In genomic region chr1:182718311-182718710, GRCh38 we compare ENCODE assay signal across 18 cellular contexts. TPM values are rescaled to one million over a fixed set of nuclear protein-coding genes. Genes with fewer than 3 reads are reported as not detected.
DNase-seq lines count a peak whose midpoint lies in the region; ATAC-seq and TF ChIP-seq lines count a peak whose summit lies in the region.
"Had no signal": no experiment of that assay in that cellular context is flagged by ENCODE, and none has a peak within 500 bp of the region (broad histone marks: within the 10 kb centered on the region; RNA-seq: fewer than 3 reads in every experiment).

No MANE protein-coding gene starts in this region.

- no peak overlapping the region for H3K4me2 ChIP-seq in PC-3 (ENCODE audit: low read length)

- peaks cover 38% of the 10 kb centered on the region for H3K4me1 Mint-ChIP-seq in activated CD4-positive, alpha-beta memory T cell treated with anti-CD3 and anti-CD28 coated beads for 36 hours (ENCODE audit: low read depth)
- peaks cover 14% of the 10 kb centered on the region for H3K4me1 Mint-ChIP-seq in activated CD4-positive, alpha-beta memory T cell treated with anti-CD3 and anti-CD28 coated beads, Interleukin-2, amount 10 ng/mL, durations not matched to agents 7 days and 5 days
- H3K4me1 Mint-ChIP-seq in stimulated activated effector memory CD8-positive, alpha-beta T cell treated with anti-CD3 and anti-CD28 coated beads, Interleukin-12 subunit alpha, Interleukin-12 subunit beta, amount 100 ng/mL, for 72 hours, result peaks cover 30% of the 10 kb centered on the region
- H3K4me1 Mint-ChIP-seq in endothelial cell (ENCODE audit: unreplicated experiment), result no peaks in the 10 kb centered on the region

- no peak overlapping the region for H3K27ac ChIP-seq in PC-3 (ENCODE audit: low read length)
- H3K27ac ChIP-seq: coronary artery, parathyroid adenoma had no signal

- CTCF ChIA-PET in activated CD4-positive, alpha-beta memory T cell treated with anti-CD3 and anti-CD28 coated beads for 36 hours (lab: Charles Lee), result interaction anchor here (1.7 to 2.6 kb wide), 2 partner anchors 90 to 123 kb away, joined by 4 to 10 read pairs; no protein-coding TSS in a partner anchor
- CTCF ChIA-PET in activated CD4-positive, alpha-beta memory T cell treated with anti-CD3 and anti-CD28 coated beads, Interleukin-2, amount 10 ng/mL, durations not matched to agents 7 days and 5 days (lab: Charles Lee), result interaction anchor here (0.6 kb wide), 1 partner anchor 68 kb away, joined by 5 read pairs; no protein-coding TSS in a partner anchor
- CTCF ChIA-PET in PC-3 (lab: Charles Lee), result no interaction called here

- no peaks in the 10 kb centered on the region for H3K9me3 ChIP-seq in PC-3 (ENCODE audit: low read length)

- H3F3A ChIP-seq in PC-3 (ENCODE audit: low read length, unreplicated experiment), result no peaks in the 10 kb centered on the region

- ATAC-seq in GM18907 (IDR thresholded peaks at IDR 0.05; ENCODE audit: unreplicated experiment), result peak; percentile 38
- no peak; the same call in 1 of the 2 replicates for ATAC-seq in PC-3
- ATAC-seq in stimulated activated effector memory CD8-positive, alpha-beta T cell treated with anti-CD3 and anti-CD28 coated beads, Interleukin-12 subunit alpha, Interleukin-12 subunit beta, amount 100 ng/mL, for 72 hours, result peak; percentile 57
- ATAC-seq: Right ventricle myocardium inferior had no signal

- H3K9me2 ChIP-seq in PC-3 (replicated peaks; ENCODE audit: low read length), result no peaks in the 10 kb centered on the region

- no peak overlapping the region for H2AFZ ChIP-seq in PC-3 (ENCODE audit: low read length)
- H2AFZ ChIP-seq: parathyroid adenoma had no signal

- peak; percentile 40 for DNase-seq in activated CD4-positive, alpha-beta memory T cell treated with anti-CD3 and anti-CD28 coated beads for 36 hours
- no peak for DNase-seq in activated CD4-positive, alpha-beta memory T cell treated with anti-CD3 and anti-CD28 coated beads, Interleukin-2, amount 10 ng/mL, durations not matched to agents 7 days and 5 days
- DNase-seq in PC-3, result no peak
- no peak for DNase-seq in stimulated activated effector memory CD8-positive, alpha-beta T cell treated with anti-CD3 and anti-CD28 coated beads, Interleukin-12 subunit alpha, Interleukin-12 subunit beta, amount 100 ng/mL, for 72 hours (ENCODE audit: low spot score in 2 of 2)
- no peak for DNase-seq in inferior parietal cortex (ENCODE audit: extremely low spot score)
- no peak for DNase-seq in endothelial cell (ENCODE audit: low spot score)
- no peak for DNase-seq in NCI-H1417 treated with DMSO at 0.1 percent for 48 hours (lab: John Stamatoyannopoulos, UW)
- DNase-seq: activated effector memory CD4-positive, alpha-beta T cell treated with anti-CD3 and anti-CD28 coated beads, Interleukin-2, amount 50 U/mL, for 16 hours; head of caudate nucleus; NCI-H1930; small intestine; substantia nigra; T-helper 9 cell had no signal

- POLR2A ChIA-PET in activated CD4-positive, alpha-beta memory T cell treated with anti-CD3 and anti-CD28 coated beads for 36 hours (lab: Charles Lee), result no interaction called here
- POLR2A ChIA-PET in activated CD4-positive, alpha-beta memory T cell treated with anti-CD3 and anti-CD28 coated beads, Interleukin-2, amount 10 ng/mL, durations not matched to agents 7 days and 5 days (lab: Charles Lee), result no interaction called here
- POLR2A ChIA-PET in PC-3 (lab: Charles Lee; ENCODE audit: unreplicated experiment), result no interaction called here

- BruUV-seq in PC-3 (replicated peaks; lab: Mats Ljungman, UMichigan), result no TSS peak

- no peaks in the 10 kb centered on the region for H3K79me2 ChIP-seq in PC-3 (ENCODE audit: low read length)
- H3K79me2 ChIP-seq: parathyroid adenoma had no signal

- H3K9me3 Mint-ChIP-seq in activated CD4-positive, alpha-beta memory T cell treated with anti-CD3 and anti-CD28 coated beads for 36 hours, result no peaks in the 10 kb centered on the region
- H3K9me3 Mint-ChIP-seq in activated CD4-positive, alpha-beta memory T cell treated with anti-CD3 and anti-CD28 coated beads, Interleukin-2, amount 10 ng/mL, durations not matched to agents 7 days and 5 days, result no peaks in the 10 kb centered on the region
- no peaks in the 10 kb centered on the region for H3K9me3 Mint-ChIP-seq in stimulated activated effector memory CD8-positive, alpha-beta T cell treated with anti-CD3 and anti-CD28 coated beads, Interleukin-12 subunit alpha, Interleukin-12 subunit beta, amount 100 ng/mL, for 72 hours
- no peaks in the 10 kb centered on the region for H3K9me3 Mint-ChIP-seq in endothelial cell (ENCODE audit: unreplicated experiment)

- H3K27me3 Mint-ChIP-seq in activated CD4-positive, alpha-beta memory T cell treated with anti-CD3 and anti-CD28 coated beads for 36 hours, result no peaks in the 10 kb centered on the region
- peaks cover 2% of the 10 kb centered on the region for H3K27me3 Mint-ChIP-seq in activated CD4-positive, alpha-beta memory T cell treated with anti-CD3 and anti-CD28 coated beads, Interleukin-2, amount 10 ng/mL, durations not matched to agents 7 days and 5 days
- peaks cover 3% of the 10 kb centered on the region for H3K27me3 Mint-ChIP-seq in endothelial cell (ENCODE audit: unreplicated experiment)

- no peak overlapping the region for H3K4me3 ChIP-seq in PC-3 (ENCODE audit: low read length)
- H3K4me3 ChIP-seq: coronary artery had no signal

- no peaks in the 10 kb centered on the region for H3K27me3 ChIP-seq in PC-3 (ENCODE audit: low read length)

- no peaks in the 10 kb centered on the region for H4K20me1 ChIP-seq in PC-3 (ENCODE audit: low read length)

- no peak overlapping the region for H3K9ac ChIP-seq in PC-3 (ENCODE audit: low read length)
- H3K9ac ChIP-seq: parathyroid adenoma had no signal

- intact Hi-C loops in activated CD4-positive, alpha-beta memory T cell treated with anti-CD3 and anti-CD28 coated beads for 36 hours (cut with micrococcal nuclease), result loop anchor here (2.0 to 5.0 kb wide), 2 partner anchors 64 to 116 kb away; no protein-coding TSS in a partner anchor
- intact Hi-C loops in PC-3 (cut with micrococcal nuclease), result no loop called here

- no peaks in the 10 kb centered on the region for H3K4me1 ChIP-seq in PC-3 (ENCODE audit: insufficient read depth, low read length)
- H3K4me1 ChIP-seq: parathyroid adenoma had no signal

- H3K27ac Mint-ChIP-seq in activated CD4-positive, alpha-beta memory T cell treated with anti-CD3 and anti-CD28 coated beads for 36 hours, result no peak overlapping the region
- H3K27ac Mint-ChIP-seq in activated CD4-positive, alpha-beta memory T cell treated with anti-CD3 and anti-CD28 coated beads, Interleukin-2, amount 10 ng/mL, durations not matched to agents 7 days and 5 days, result no peak overlapping the region
- H3K27ac Mint-ChIP-seq in stimulated activated effector memory CD8-positive, alpha-beta T cell treated with anti-CD3 and anti-CD28 coated beads, Interleukin-12 subunit alpha, Interleukin-12 subunit beta, amount 100 ng/mL, for 72 hours, result no peak overlapping the region
- H3K27ac Mint-ChIP-seq in endothelial cell (ENCODE audit: unreplicated experiment), result no peak overlapping the region

- no peaks in the 10 kb centered on the region for H3K36me3 ChIP-seq in PC-3 (ENCODE audit: low read depth, low read length)

- 0 out of 2 replicates have a peak, but pooled peaks have one; percentile 8 for TF ChIP-seq CTCF in PC-3 (conservative IDR thresholded peaks at IDR 0.05; ENCODE audit: low read depth, low read length)
- no peak for TF ChIP-seq CTCF in endothelial cell (IDR thresholded peaks at IDR 0.05; ENCODE audit: unreplicated experiment)

- no peak overlapping the region for H3K4me3 Mint-ChIP-seq in activated CD4-positive, alpha-beta memory T cell treated with anti-CD3 and anti-CD28 coated beads for 36 hours
- no peak overlapping the region for H3K4me3 Mint-ChIP-seq in activated CD4-positive, alpha-beta memory T cell treated with anti-CD3 and anti-CD28 coated beads, Interleukin-2, amount 10 ng/mL, durations not matched to agents 7 days and 5 days
- H3K4me3 Mint-ChIP-seq in stimulated activated effector memory CD8-positive, alpha-beta T cell treated with anti-CD3 and anti-CD28 coated beads, Interleukin-12 subunit alpha, Interleukin-12 subunit beta, amount 100 ng/mL, for 72 hours, result no peak overlapping the region
- no peak overlapping the region for H3K4me3 Mint-ChIP-seq in endothelial cell (ENCODE audit: unreplicated experiment)

- no peaks in the 10 kb centered on the region for H3K36me3 Mint-ChIP-seq in activated CD4-positive, alpha-beta memory T cell treated with anti-CD3 and anti-CD28 coated beads for 36 hours
- H3K36me3 Mint-ChIP-seq in activated CD4-positive, alpha-beta memory T cell treated with anti-CD3 and anti-CD28 coated beads, Interleukin-2, amount 10 ng/mL, durations not matched to agents 7 days and 5 days (ENCODE audit: low read depth), result no peaks in the 10 kb centered on the region
- H3K36me3 Mint-ChIP-seq in stimulated activated effector memory CD8-positive, alpha-beta T cell treated with anti-CD3 and anti-CD28 coated beads, Interleukin-12 subunit alpha, Interleukin-12 subunit beta, amount 100 ng/mL, for 72 hours, result no peaks in the 10 kb centered on the region
- no peaks in the 10 kb centered on the region for H3K36me3 Mint-ChIP-seq in endothelial cell (ENCODE audit: low read depth, unreplicated experiment)

RNA-seq across cellular contexts. Expression of gene RGS8, which starts 33.9 kb away (rescaled TPM):
- under 1 TPM in 1 of 2 experiments, not detected in 1; 0.05 TPM for total RNA-seq in activated CD4-positive, alpha-beta memory T cell treated with anti-CD3 and anti-CD28 coated beads for 36 hours
- not detected for total RNA-seq in activated CD4-positive, alpha-beta memory T cell treated with anti-CD3 and anti-CD28 coated beads, Interleukin-2, amount 10 ng/mL, durations not matched to agents 7 days and 5 days
- total RNA-seq in PC-3 (2014; rRNA removed) (not detected in 2 replicates), endothelial cell (ENCODE audit: unreplicated experiment) (not detected)
- total RNA-seq: epithelial cell of proximal tubule, Right ventricle myocardium inferior had no signal
